9 cellular contexts compared by ENCODE assay signal in genomic region chr5:131224387-131225191, GRCh38. TPM values are rescaled to one million over a fixed set of nuclear protein-coding genes. Genes with fewer than 3 reads are reported as not detected.
DNase-seq lines count a peak whose midpoint lies in the region; ATAC-seq, FAIRE-seq and TF ChIP-seq lines count a peak whose summit lies in the region.
"Had no signal": no experiment of that assay in that cellular context is flagged by ENCODE, and none has a peak within 500 bp of the region (broad histone marks: within the 10 kb centered on the region; RNA-seq: fewer than 3 reads in every experiment).

No MANE protein-coding gene starts in this region.

- no peak overlapping the region for H3T11ph ChIP-seq in H9 (ENCODE audit: low read length)

- no peak overlapping the region for H2BK120ac ChIP-seq in H9 (ENCODE audit: low read depth, low read length, poor library complexity, severe bottlenecking)

- H3K18ac ChIP-seq in H9 (ENCODE audit: insufficient read length, low read depth, low read length), result no peak overlapping the region

- no peaks in the 10 kb centered on the region for H3K23me2 ChIP-seq in H9 (ENCODE audit: insufficient read length, low read depth, low read length, poor library complexity, severe bottlenecking)

- no peak overlapping the region for H2BK12ac ChIP-seq in H9 (ENCODE audit: insufficient read length, low read depth, low read length)

- no peaks in the 10 kb centered on the region for H3K9me3 ChIP-seq in KOPT-K1 (ENCODE audit: insufficient read depth, low read length, poor library complexity, severe bottlenecking)
- no peaks in the 10 kb centered on the region for H3K9me3 ChIP-seq in H9 (ENCODE audit: control insufficient read depth, low read depth, low read length)

- H3K23ac ChIP-seq in H9 (ENCODE audit: insufficient read length, low read depth, low read length), result no peak overlapping the region

- peaks cover 28% of the 10 kb centered on the region; the same call in 1 of the 2 replicates for H3K36me3 ChIP-seq in KOPT-K1 (ENCODE audit: insufficient read depth, low read length)

- H3K9ac ChIP-seq in H9 (ENCODE audit: extremely low read depth, insufficient read length, low read length), result no peak overlapping the region

- H3K27ac ChIP-seq in KOPT-K1 (ENCODE audit: low read depth, low read length, poor library complexity, severe bottlenecking) (peak overlapping the region; percentile 43), H9 (ENCODE audit: insufficient read length, low read depth, low read length) (no peak overlapping the region)

- H3K4me1 Mint-ChIP-seq in immature natural killer cell (peaks cover 2 to 10% of the 10 kb centered on the region in 2 donors), H9 (no peaks in the 10 kb centered on the region)
- peaks cover 10% of the 10 kb centered on the region for H3K4me1 Mint-ChIP-seq in activated T-cell treated with anti-CD3 and anti-CD28 coated beads, Interleukin-2, amount 50 U/mL, for 24 hours (ENCODE audit: low read depth)

- H3K56ac ChIP-seq in H9 (ENCODE audit: insufficient read length, low read depth, low read length), result no peak overlapping the region

- H3K9me3 Mint-ChIP-seq in immature natural killer cell, result peaks cover 0 to 3% (median 0%) of the 10 kb centered on the region in 6 donors
- H3K9me3 Mint-ChIP-seq in H9, result no peaks in the 10 kb centered on the region
- H3K9me3 Mint-ChIP-seq in activated T-cell treated with anti-CD3 and anti-CD28 coated beads, Interleukin-2, amount 50 U/mL, for 24 hours, result no peaks in the 10 kb centered on the region

- H4K5ac ChIP-seq in H9 (ENCODE audit: insufficient read length, low read depth, low read length), result no peak overlapping the region

- peak; percentile 79 for ATAC-seq in GM21576 (IDR thresholded peaks at IDR 0.05; ENCODE audit: unreplicated experiment)
- no peak for ATAC-seq in omental fat pad (ENCODE audit: low FRiP score)

- H2BK20ac ChIP-seq in H9 (ENCODE audit: low read depth, low read length, poor library complexity, severe bottlenecking), result no peak overlapping the region

- peak; percentile 28 for DNase-seq in GM18507 (ENCODE audit: extremely low spot score, insufficient read length, low read depth)
- peak; percentile 34 to 52 (median 52) for DNase-seq in immature natural killer cell
- DNase-seq in omental fat pad (ENCODE audit: low spot score), result no peak
- DNase-seq in H9, result no peak
- DNase-seq in NCI-H2227 (lab: John Stamatoyannopoulos, UW; ENCODE audit: unreplicated experiment), result no peak
- no peak for DNase-seq in activated T-cell treated with anti-CD3 and anti-CD28 coated beads, Interleukin-2, amount 50 U/mL, for 24 hours

- TF ChIP-seq CTCF in omental fat pad (IDR thresholded peaks at IDR 0.05), result no peak
- TF ChIP-seq CTCF in H9 (conservative IDR thresholded peaks at IDR 0.05), result no peak

- H3K4me3 Mint-ChIP-seq in immature natural killer cell (no peak overlapping the region), H9 (no peak overlapping the region)
- H3K4me3 Mint-ChIP-seq in activated T-cell treated with anti-CD3 and anti-CD28 coated beads, Interleukin-2, amount 50 U/mL, for 24 hours, result no peak overlapping the region

- no CpG with 5 or more reads among the region's 6 CpGs for WGBS in H9 (ENCODE audit: extremely low coverage, insufficient read length, low lambda C conversion rate)

- H3K4me1 ChIP-seq in H9 (ENCODE audit: insufficient read depth, low read length), result no peaks in the 10 kb centered on the region

- no peak overlapping the region for H4K91ac ChIP-seq in H9 (ENCODE audit: insufficient read length, low read depth, low read length)

- H3K27me3 Mint-ChIP-seq in immature natural killer cell (ENCODE audit: low read depth in 3 of 3) (no peaks in the 10 kb centered on the region), H9 (ENCODE audit: low read depth) (no peaks in the 10 kb centered on the region)
- H3K27me3 Mint-ChIP-seq in activated T-cell treated with anti-CD3 and anti-CD28 coated beads, Interleukin-2, amount 50 U/mL, for 24 hours, result no peaks in the 10 kb centered on the region

- H2AK5ac ChIP-seq in H9 (ENCODE audit: insufficient read length, low read length), result no peak overlapping the region

- H3K4ac ChIP-seq in H9 (ENCODE audit: low read depth, low read length), result no peak overlapping the region

- no peak overlapping the region for H4K8ac ChIP-seq in H9 (replicated peaks; ENCODE audit: insufficient read length, low read depth, low read length)

- no peak overlapping the region for H3K4me2 ChIP-seq in H9 (ENCODE audit: insufficient read depth, insufficient read length, low read length)

- H3K36me3 Mint-ChIP-seq in immature natural killer cell (no peaks in the 10 kb centered on the region), H9 (ENCODE audit: insufficient read depth in 1 of 3, low read depth in 3 of 3) (no peaks in the 10 kb centered on the region)
- no peaks in the 10 kb centered on the region for H3K36me3 Mint-ChIP-seq in activated T-cell treated with anti-CD3 and anti-CD28 coated beads, Interleukin-2, amount 50 U/mL, for 24 hours (ENCODE audit: low read depth)

- H3K27me3 ChIP-seq in H9 (ENCODE audit: insufficient read depth, low read length), result no peaks in the 10 kb centered on the region

- no peak overlapping the region for H2AFZ ChIP-seq in H9 (ENCODE audit: low read length)

- H3K14ac ChIP-seq in H9 (ENCODE audit: insufficient read depth, low read length), result no peak overlapping the region

- no peak overlapping the region for H2BK5ac ChIP-seq in H9 (ENCODE audit: insufficient read length, low read length)

- FAIRE-seq in GM18507 (lab: Jason Lieb, UNC), result peak; percentile 100
- FAIRE-seq: astrocyte had no signal

- H3K27ac Mint-ChIP-seq in immature natural killer cell, result no peak overlapping the region
- no peak overlapping the region for H3K27ac Mint-ChIP-seq in H9
- H3K27ac Mint-ChIP-seq in activated T-cell treated with anti-CD3 and anti-CD28 coated beads, Interleukin-2, amount 50 U/mL, for 24 hours, result no peak overlapping the region

- no peaks in the 10 kb centered on the region for H3K79me2 ChIP-seq in H9 (ENCODE audit: insufficient read depth, low read length)

- no peak overlapping the region for H2BK15ac ChIP-seq in H9 (ENCODE audit: low read depth, low read length)

- no peaks in the 10 kb centered on the region for H3K79me1 ChIP-seq in H9 (ENCODE audit: insufficient read depth, low read depth, low read length, poor library complexity, severe bottlenecking)

- H4K20me1 ChIP-seq in H9 (ENCODE audit: control insufficient read depth, insufficient read depth, insufficient read length), result no peaks in the 10 kb centered on the region

RNA-seq across cellular contexts. Expression of gene CDC42SE2, which starts 39.3 kb away (rescaled TPM):
- polyA plus RNA-seq in immature natural killer cell, result 100 to 1,000 TPM; 296 to 536 (median 342) TPM
- 10 to 100 TPM; 30.1 to 59.3 (median 35.7) TPM for total RNA-seq in omental fat pad
- total RNA-seq in H9 (2021), result 22.2 and 23.2 TPM in 2 replicates

RNA-seq across cellular contexts. Expression of gene LYRM7, which starts 53.8 kb away (rescaled TPM):
- polyA plus RNA-seq in immature natural killer cell, result 1 to 10 TPM; 5.0 to 8.7 (median 6.7) TPM
- total RNA-seq in omental fat pad (10 to 100 TPM in 1 of 4 donors, 1 to 10 TPM in 3; 4.4 to 11.9 (median 9.5) TPM), H9 (2021) (7.0 and 8.8 TPM in 2 replicates)

RNA-seq across cellular contexts. Expression of gene HINT1, which starts 59.5 kb away (rescaled TPM):
- 100 to 1,000 TPM; 258 to 473 (median 272) TPM for polyA plus RNA-seq in immature natural killer cell
- total RNA-seq in omental fat pad (100 to 1,000 TPM; 143 to 187 (median 161) TPM), H9 (2021) (249 and 250 TPM in 2 replicates)

Comparison
In these comparisons a context has a peak if more than half of its experiments do, and no peak if none do; other contexts are left out.
1. DNase-seq: peak in GM18507 (single experiment) and immature natural killer cell (3 of 3); none in omental fat pad (single experiment), H9 (single experiment), NCI-H2227 (single experiment) and activated T-cell treated with anti-CD3 and anti-CD28 coated beads, Interleukin-2, amount 50 U/mL, for 24 hours (single experiment).